31 cellular contexts compared by ENCODE assay signal in the genomic region with DNA sequence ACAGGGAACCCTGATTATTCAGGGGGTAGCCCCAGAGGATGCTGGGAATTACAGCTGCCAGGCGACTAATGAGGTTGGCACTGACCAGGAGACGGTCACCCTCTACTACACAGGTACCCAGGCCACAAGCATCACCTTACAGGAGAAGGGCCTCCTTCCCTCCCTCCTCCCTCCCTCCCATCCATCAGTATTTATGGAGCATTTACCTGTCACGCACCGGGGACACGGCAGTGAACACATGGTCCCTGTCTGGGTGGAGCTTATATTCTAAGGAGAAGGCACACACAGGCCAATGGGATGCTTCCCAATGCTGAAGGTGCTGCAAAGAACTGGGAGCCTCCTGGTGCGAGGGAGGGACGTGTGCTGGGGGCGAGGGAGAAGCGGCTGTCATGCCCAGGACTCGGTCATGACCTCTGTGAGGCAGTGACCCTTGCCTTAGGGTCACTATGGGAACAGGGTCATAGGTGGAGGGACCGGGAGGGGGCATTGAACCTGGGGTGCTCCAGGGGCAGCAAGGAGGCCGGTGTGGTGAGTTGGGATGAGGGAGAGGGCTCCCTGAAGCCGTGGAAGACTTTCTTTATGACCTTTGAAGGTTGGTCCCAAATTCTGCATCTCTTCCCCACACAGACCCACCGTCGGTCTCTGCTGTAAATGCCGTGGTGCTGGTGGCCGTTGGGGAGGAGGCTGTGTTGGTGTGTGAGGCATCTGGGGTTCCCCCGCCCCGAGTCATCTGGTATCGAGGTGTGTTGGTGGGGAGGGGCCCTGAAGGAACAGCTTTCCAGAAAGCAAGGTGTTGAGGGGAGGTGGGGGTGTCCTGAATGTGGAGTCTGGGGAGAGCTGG. TPM values are rescaled to one million over a fixed set of nuclear protein-coding genes. Genes with fewer than 3 reads are reported as not detected.
DNase-seq lines count a peak whose midpoint lies in the region; ATAC-seq, FAIRE-seq and TF ChIP-seq lines count a peak whose summit lies in the region.
"Had no signal": no experiment of that assay in that cellular context is flagged by ENCODE, and none has a peak within 500 bp of the region (broad histone marks: within the 10 kb centered on the region; RNA-seq: fewer than 3 reads in every experiment).

No MANE protein-coding gene starts in this region.

- no peak overlapping the region for H3K27ac ChIP-seq in liver (ENCODE audit: low read depth in 1 of 2, low read length in 2 of 2)
- no peak overlapping the region for H3K27ac ChIP-seq in HepG2 (ENCODE audit: extremely low read length, insufficient read depth, low read length)
- H3K27ac ChIP-seq: 22Rv1 had no signal

- peaks cover 0 to 7% (median 4%) of the 10 kb centered on the region in 4 donors for H3K4me1 ChIP-seq in liver (ENCODE audit: control insufficient read depth in 4 of 4, insufficient read depth in 4 of 4, low read length in 3 of 4)
- no peaks in the 10 kb centered on the region for H3K4me1 ChIP-seq in HepG2 (ENCODE audit: insufficient read depth, low read length)

- TF ChIP-seq EP300 in HepG2 (IDR thresholded peaks at IDR 0.05; ENCODE audit: low read depth in 2 of 2, low read length in 2 of 2) (no peak), HepG2 (CRISPR knock-in tag; IDR thresholded peaks at IDR 0.05; ENCODE audit: borderline replicate concordance) (no peak)

- H3K27me3 Mint-ChIP-seq in endothelial cell (ENCODE audit: unreplicated experiment): peaks cover 3% of the 10 kb centered on the region

- H3K79me2 ChIP-seq in HepG2 (ENCODE audit: insufficient read depth, low read length): no peaks in the 10 kb centered on the region

- H3K9ac ChIP-seq in liver (ENCODE audit: low read depth in 1 of 2, low read length in 2 of 2) (no peak overlapping the region), HepG2 (ENCODE audit: insufficient read depth, low read depth, low read length) (no peak overlapping the region)

- H3K36me3 ChIP-seq in liver (ENCODE audit: control insufficient read depth in 4 of 4, insufficient read depth in 3 of 4, low read depth in 1 of 4, low read length in 3 of 4) (no peaks in the 10 kb centered on the region), HepG2 (replicated peaks in 1 of 2; ENCODE audit: control insufficient read depth in 1 of 2, insufficient read depth in 2 of 2, low read length in 2 of 2) (no peaks in the 10 kb centered on the region)

- BruUV-seq in HepG2 (replicated peaks; lab: Mats Ljungman, UMichigan): no TSS peak

- 66% methylated on average over 20 of the region's 20 CpGs for WGBS in liver
- WGBS in HepG2 (ENCODE audit: low lambda C conversion rate): 10% methylated on average over 15 of the region's 20 CpGs

- no peak for TF ChIP-seq RAD21 in liver (IDR thresholded peaks at IDR 0.05)
- no peak for TF ChIP-seq RAD21 in HepG2 (CRISPR knock-in tag; IDR thresholded peaks at IDR 0.05)

- TF ChIP-seq CTCF in liver (IDR thresholded peaks at IDR 0.05; ENCODE audit: low read depth, low read length, missing input control): no peak
- no peak for TF ChIP-seq CTCF in HepG2 (CRISPR knock-in tag; IDR thresholded peaks at IDR 0.05)
- no peak for TF ChIP-seq CTCF in endothelial cell (IDR thresholded peaks at IDR 0.05; ENCODE audit: unreplicated experiment)

- no peak overlapping the region for H2AFZ ChIP-seq in HepG2 (ENCODE audit: low read length)

- no peaks in the 10 kb centered on the region for H3K9me3 ChIP-seq in liver (ENCODE audit: control insufficient read depth in 4 of 4, low read length in 3 of 4)
- H3K9me3 ChIP-seq in HepG2 (ENCODE audit: low read length): no peaks in the 10 kb centered on the region

- CTCF ChIA-PET in HepG2 (lab: Yijun Ruan, JAX; ENCODE audit: low intra/inter-chr PET ratio, low total read pairs): no interaction called here

- peak; percentile 56 for DNase-seq in NCI-H82 (lab: John Stamatoyannopoulos, UW)
- DNase-seq in NCI-H82 treated with DMSO at 0.1 percent for 48 hours (lab: John Stamatoyannopoulos, UW; ENCODE audit: unreplicated experiment): no peak
- DNase-seq in HepG2 (ENCODE audit: low spot score): no peak
- DNase-seq in left lobe of liver (ENCODE audit: low spot score): no peak
- no peak for DNase-seq in endothelial cell (ENCODE audit: low spot score)
- DNase-seq in HTR-8/SVneo (ENCODE audit: insufficient read length, low spot score): no peak
- DNase-seq: CD8-positive, alpha-beta memory T cell; DMS 273 treated with DMSO at 0.1 percent for 48 hours; DMS79; EL; GDM1; Kasumi-1; NCI-H1092 treated with DMSO at 0.1 percent for 48 hours; NCI-H1436; NCI-H187; NCI-H2081 treated with DMSO at 0.1 percent for 48 hours; NCI-H2171 treated with DMSO at 0.1 percent for 48 hours; NCI-H524; NCI-H748 treated with DMSO at 0.1 percent for 48 hours; RPMI8226; SHP77 had no signal

- H3K4me3 ChIP-seq in liver (ENCODE audit: low read depth in 1 of 3, low read length in 3 of 3) (no peak overlapping the region), HepG2 (replicated peaks in 1 of 3; ENCODE audit: insufficient read depth in 1 of 3, low read depth in 2 of 3, low read length in 3 of 3) (no peak overlapping the region)
- H3K4me3 ChIP-seq: GM12878, K562 had no signal

- intact Hi-C loops in HepG2 (cut with micrococcal nuclease; ENCODE audit: unreplicated experiment): no loop called here

- TF ChIP-seq POLR2A in HepG2 (IDR thresholded peaks at IDR 0.05; ENCODE audit: insufficient read depth in 1 of 2, low read depth in 2 of 2, low read length in 2 of 2): no peak

- POLR2A ChIA-PET in HepG2 (lab: Yijun Ruan, JAX): no interaction called here

- in situ Hi-C loops in HepG2 (cut with HindIII; ENCODE audit: extremely low pct_ligation_motif_present, low pct_unique_long_range_greater_than_20kb): no loop called here

- peaks cover 10% of the 10 kb centered on the region for H3K36me3 Mint-ChIP-seq in endothelial cell (ENCODE audit: low read depth, unreplicated experiment)
- H3K36me3 Mint-ChIP-seq: CD14-positive monocyte; CD8-positive, alpha-beta memory T cell had no signal

- no peak overlapping the region for H3K4me2 ChIP-seq in HepG2 (ENCODE audit: low read depth, low read length)

- H3K9me3 Mint-ChIP-seq in endothelial cell (ENCODE audit: unreplicated experiment): no peaks in the 10 kb centered on the region
- H3K9me3 Mint-ChIP-seq: CD8-positive, alpha-beta memory T cell had no signal

- ATAC-seq in HepG2 (no peak), left lobe of liver (peak; percentile 42), HG03039 (IDR thresholded peaks at IDR 0.05; ENCODE audit: unreplicated experiment) (no peak)
- ATAC-seq: GM12878, K562 had no signal

- H3K4me1 Mint-ChIP-seq in endothelial cell (ENCODE audit: unreplicated experiment): no peaks in the 10 kb centered on the region
- H3K4me1 Mint-ChIP-seq: B cell; CD14-positive monocyte; CD8-positive, alpha-beta memory T cell had no signal

- no peaks in the 10 kb centered on the region for H3K27me3 ChIP-seq in liver (ENCODE audit: control insufficient read depth in 4 of 4, insufficient read depth in 4 of 4, low read length in 3 of 4)
- peaks cover 6 to 33% of the 10 kb centered on the region in 2 experiments; a peak in 4 of 5 replicates for H3K27me3 ChIP-seq in HepG2 (ENCODE audit: control insufficient read depth in 1 of 2, insufficient read depth in 2 of 2, low read length in 2 of 2)

- H4K20me1 ChIP-seq in HepG2 (ENCODE audit: insufficient read depth, low read length): 0 out of 2 replicates have a peak, but pooled peaks cover 4% of the 10 kb centered on the region

- no peak overlapping the region for H3K27ac Mint-ChIP-seq in endothelial cell (ENCODE audit: unreplicated experiment)
- H3K27ac Mint-ChIP-seq: B cell, CD14-positive monocyte had no signal

- H3K4me3 Mint-ChIP-seq in endothelial cell (ENCODE audit: unreplicated experiment): no peak overlapping the region
- H3K4me3 Mint-ChIP-seq: B cell; CD14-positive monocyte; CD8-positive, alpha-beta memory T cell had no signal

- FAIRE-seq in HepG2 (lab: Jason Lieb, UNC): no peak
- FAIRE-seq in HTR-8/SVneo (lab: Jason Lieb, UNC): no peak
- FAIRE-seq: GM12878, H54, K562 had no signal

TF ChIP-seq in liver, 16 proteins besides CTCF, POLR2A, EP300 and RAD21 (continues in another document):
- TF ChIP-seq NR2F2 (IDR thresholded peaks at IDR 0.05) (peak; percentile 22), JUND (IDR thresholded peaks at IDR 0.05) (no peak)

RNA-seq across cellular contexts. Expression of gene HMCN2, which starts 41.5 kb away (rescaled TPM):
- total RNA-seq in liver (1 to 10 TPM in 1 of 2 donors, under 1 TPM in 1; 0.28 to 1.8 TPM), HepG2 (2016; rRNA removed; fragmentation: Illumina TruSeq; extraction: Trizol) (0.09 TPM in 1 of 2 replicates, not detected in the other), left lobe of liver (3.0 TPM), endothelial cell (ENCODE audit: unreplicated experiment) (29.6 TPM)
- polyA plus RNA-seq in liver (under 1 TPM; 0.24 to 0.31 TPM), HepG2 (2011; rRNA removed) (0.09 TPM in 1 of 2 replicates, not detected in the other)
- 0.09 TPM in 1 of 2 replicates, not detected in the other for total RNA-seq in HepG2 (2016; cell fraction: cytosol; rRNA removed; fragmentation: Illumina TruSeq; extraction: Trizol; ENCODE audit: low read depth)
- total RNA-seq in HepG2 (2016; cell fraction: insoluble cytoplasmic fraction; rRNA removed; fragmentation: Illumina TruSeq; extraction: Trizol): 0.02 TPM in 1 of 2 replicates, not detected in the other
- not detected in 2 replicates for total RNA-seq in HepG2 (2016; cell fraction: membrane; rRNA removed; fragmentation: Illumina TruSeq; extraction: Trizol)
- total RNA-seq in HepG2 (2016; cell fraction: nucleus; rRNA removed; fragmentation: Illumina TruSeq; extraction: Trizol): not detected in 2 replicates
- 0.01 TPM in 1 of 2 replicates, not detected in the other for polyA plus RNA-seq in HepG2 (2011; cell fraction: cytosol; rRNA removed)
- 0.06 and 0.14 TPM in 2 replicates for polyA plus RNA-seq in HepG2 (2011; cell fraction: nucleus; rRNA removed)
- not detected in 2 replicates for polyA plus RNA-seq in HepG2 (2012)
- polyA plus RNA-seq in HepG2 (2016; cell fraction: cytosol; fragmentation: Illumina TruSeq; extraction: Trizol; ENCODE audit: low read depth): not detected in 2 replicates
- not detected in 2 replicates for polyA plus RNA-seq in HepG2 (2016; cell fraction: insoluble cytoplasmic fraction; fragmentation: Illumina TruSeq; extraction: Trizol; ENCODE audit: low read depth)
- polyA plus RNA-seq in HepG2 (2016; cell fraction: membrane; fragmentation: Illumina TruSeq; extraction: Trizol; ENCODE audit: low read depth): not detected in 2 replicates
- not detected in 2 replicates for polyA plus RNA-seq in HepG2 (2016; cell fraction: nucleus; fragmentation: Illumina TruSeq; extraction: Trizol; ENCODE audit: insufficient read depth, low read depth)
- polyA minus RNA-seq in HepG2 (2011; rRNA and poly(A)+ RNA removed; ENCODE audit: low replicate concordance): 0.35 TPM in 1 of 2 replicates, not detected in the other
- polyA minus RNA-seq in HepG2 (2011; cell fraction: cytosol; rRNA and poly(A)+ RNA removed): not detected in 2 replicates
- polyA minus RNA-seq in HepG2 (2011; cell fraction: nucleus; rRNA and poly(A)+ RNA removed): not detected in 2 replicates
- total RNA-seq: B cell; CD8-positive, alpha-beta memory T cell; GM12878; K562; M059J; SK-MEL-5 had no signal
- polyA plus RNA-seq: CD14-positive monocyte; CD8-positive, alpha-beta memory T cell had no signal
